Comparison of ENCODE assay signal across 2 cellular contexts in the genomic region with DNA sequence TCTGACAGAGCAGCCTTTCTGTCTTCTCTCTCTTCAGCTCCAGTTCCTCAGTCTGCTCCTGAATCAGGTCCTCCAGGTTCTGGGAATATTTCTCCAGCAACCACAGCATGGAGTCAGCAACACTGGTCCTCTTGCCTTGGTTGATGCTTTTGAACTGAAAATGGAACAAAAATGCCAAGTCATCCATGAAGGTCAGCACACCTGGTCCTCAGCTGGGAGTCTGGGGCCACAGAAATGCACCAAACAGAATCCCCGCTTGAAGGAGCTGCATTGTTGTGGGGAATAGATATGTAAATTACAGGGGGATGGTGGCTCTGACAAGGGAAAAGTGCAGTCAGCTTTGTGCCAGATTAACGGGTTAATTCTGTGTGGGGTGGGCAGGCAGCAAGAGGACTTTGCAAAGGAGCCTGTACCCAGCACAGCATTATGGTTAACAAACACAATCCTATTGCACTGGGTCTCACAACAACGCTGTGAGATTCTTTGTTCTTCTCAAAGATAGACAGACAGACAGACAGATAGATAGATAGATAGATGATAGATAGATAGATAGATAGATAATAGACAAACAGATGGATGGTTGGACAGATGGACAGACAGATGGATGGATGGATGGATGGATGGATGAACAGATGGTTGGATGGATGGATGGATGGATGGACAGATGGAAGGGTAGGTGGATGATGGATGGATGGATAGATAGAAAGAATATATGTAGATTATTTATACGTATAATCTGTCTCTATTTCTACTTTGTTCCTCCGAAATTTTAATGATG.
A peak's percentile ranks its signal among the peaks of the same experiment; 100 is the strongest.
TF ChIP-seq lines count a peak whose summit lies in the region.

No MANE protein-coding gene starts in this region.

TF ChIP-seq in GM23338, 12 proteins besides CTCF, POLR2A, EP300 and RAD21 (continued from another document):
- TF ChIP-seq, protein P1, sequence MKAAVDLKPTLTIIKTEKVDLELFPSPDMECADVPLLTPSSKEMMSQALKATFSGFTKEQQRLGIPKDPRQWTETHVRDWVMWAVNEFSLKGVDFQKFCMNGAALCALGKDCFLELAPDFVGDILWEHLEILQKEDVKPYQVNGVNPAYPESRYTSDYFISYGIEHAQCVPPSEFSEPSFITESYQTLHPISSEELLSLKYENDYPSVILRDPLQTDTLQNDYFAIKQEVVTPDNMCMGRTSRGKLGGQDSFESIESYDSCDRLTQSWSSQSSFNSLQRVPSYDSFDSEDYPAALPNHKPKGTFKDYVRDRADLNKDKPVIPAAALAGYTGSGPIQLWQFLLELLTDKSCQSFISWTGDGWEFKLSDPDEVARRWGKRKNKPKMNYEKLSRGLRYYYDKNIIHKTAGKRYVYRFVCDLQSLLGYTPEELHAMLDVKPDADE (IDR thresholded peaks at IDR 0.05): no peak

TF ChIP-seq in WTC11, 78 proteins besides CTCF, POLR2A, EP300 and RAD21 (continued from another document):
- TF ChIP-seq, protein P2, sequence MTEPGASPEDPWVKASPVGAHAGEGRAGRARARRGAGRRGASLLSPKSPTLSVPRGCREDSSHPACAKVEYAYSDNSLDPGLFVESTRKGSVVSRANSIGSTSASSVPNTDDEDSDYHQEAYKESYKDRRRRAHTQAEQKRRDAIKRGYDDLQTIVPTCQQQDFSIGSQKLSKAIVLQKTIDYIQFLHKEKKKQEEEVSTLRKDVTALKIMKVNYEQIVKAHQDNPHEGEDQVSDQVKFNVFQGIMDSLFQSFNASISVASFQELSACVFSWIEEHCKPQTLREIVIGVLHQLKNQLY (CRISPR knock-in tag; IDR thresholded peaks at IDR 0.05): no peak
- TF ChIP-seq TEAD1 (CRISPR knock-in tag; IDR thresholded peaks at IDR 0.05) (0 out of 2 replicates have a peak, but pooled peaks have one; percentile 22), ZNF263 (CRISPR knock-in tag; IDR thresholded peaks at IDR 0.05; ENCODE audit: low read depth) (no peak), FOXK1 (CRISPR knock-in tag; IDR thresholded peaks at IDR 0.05) (0 out of 2 replicates have a peak, but pooled peaks have one; percentile 46), ZNF671 (CRISPR knock-in tag; IDR thresholded peaks at IDR 0.05) (no peak)
- TF ChIP-seq, protein P3, sequence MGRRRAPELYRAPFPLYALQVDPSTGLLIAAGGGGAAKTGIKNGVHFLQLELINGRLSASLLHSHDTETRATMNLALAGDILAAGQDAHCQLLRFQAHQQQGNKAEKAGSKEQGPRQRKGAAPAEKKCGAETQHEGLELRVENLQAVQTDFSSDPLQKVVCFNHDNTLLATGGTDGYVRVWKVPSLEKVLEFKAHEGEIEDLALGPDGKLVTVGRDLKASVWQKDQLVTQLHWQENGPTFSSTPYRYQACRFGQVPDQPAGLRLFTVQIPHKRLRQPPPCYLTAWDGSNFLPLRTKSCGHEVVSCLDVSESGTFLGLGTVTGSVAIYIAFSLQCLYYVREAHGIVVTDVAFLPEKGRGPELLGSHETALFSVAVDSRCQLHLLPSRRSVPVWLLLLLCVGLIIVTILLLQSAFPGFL (CRISPR knock-in tag; IDR thresholded peaks at IDR 0.05; ENCODE audit: borderline replicate concordance): no peak
- TF ChIP-seq, protein P4, sequence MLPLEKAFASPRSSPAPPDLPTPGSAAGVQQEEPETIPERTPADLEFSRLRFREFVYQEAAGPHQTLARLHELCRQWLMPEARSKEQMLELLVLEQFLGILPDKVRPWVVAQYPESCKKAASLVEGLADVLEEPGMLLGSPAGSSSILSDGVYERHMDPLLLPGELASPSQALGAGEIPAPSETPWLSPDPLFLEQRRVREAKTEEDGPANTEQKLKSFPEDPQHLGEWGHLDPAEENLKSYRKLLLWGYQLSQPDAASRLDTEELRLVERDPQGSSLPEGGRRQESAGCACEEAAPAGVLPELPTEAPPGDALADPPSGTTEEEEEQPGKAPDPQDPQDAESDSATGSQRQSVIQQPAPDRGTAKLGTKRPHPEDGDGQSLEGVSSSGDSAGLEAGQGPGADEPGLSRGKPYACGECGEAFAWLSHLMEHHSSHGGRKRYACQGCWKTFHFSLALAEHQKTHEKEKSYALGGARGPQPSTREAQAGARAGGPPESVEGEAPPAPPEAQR (CRISPR knock-in tag; IDR thresholded peaks at IDR 0.05): no peak
